Comparison of ENCODE assay signal across 2 cellular contexts in genomic region chr5:68169898-68170297, GRCh38.
TF ChIP-seq lines count a peak whose summit lies in the region.

No MANE protein-coding gene starts in this region.

TF ChIP-seq in IMR-90, 13 proteins besides CTCF, POLR2A, EP300 and RAD21:
- TF ChIP-seq SMC3 (IDR thresholded peaks at IDR 0.05; ENCODE audit: low read depth, low read length) (no peak), RCOR1 (IDR thresholded peaks at IDR 0.05; ENCODE audit: insufficient replicate concordance, low read length) (no peak), USF2 (IDR thresholded peaks at IDR 0.05; ENCODE audit: low read depth, low read length) (no peak), MAZ (IDR thresholded peaks at IDR 0.05; ENCODE audit: borderline replicate concordance, low read depth, low read length) (no peak)

TF ChIP-seq in H1, 55 proteins besides CTCF, POLR2A, EP300 and RAD21:
- TF ChIP-seq TCF12 (IDR thresholded peaks at IDR 0.05; ENCODE audit: low read depth, low read length) (0 out of 2 replicates have a peak, but pooled peaks have one; percentile 25), ZNF274 (IDR thresholded peaks at IDR 0.05; ENCODE audit: borderline replicate concordance, extremely low read depth, low read length) (no peak)
